ENCODE assay signal across 7 cellular contexts in genomic region chr5:76402880-76403712, GRCh38. TPM values are rescaled to one million over a fixed set of nuclear protein-coding genes. Genes with fewer than 3 reads are reported as not detected.
A peak's percentile ranks its signal among the peaks of the same experiment; 100 is the strongest.
DNase-seq lines count a peak whose midpoint lies in the region; ATAC-seq and TF ChIP-seq lines count a peak whose summit lies in the region.

Gene IQGAP2, plus strand, starts transcription at chr5:76403285. Its CDS starts 261 bp downstream, at chr5:76403546.

- H3K4me1 ChIP-seq in ectodermal cell (ENCODE audit: control insufficient read depth, insufficient read depth, low read length) (no peaks in the 10 kb centered on the region), mesenchymal stem cell (ENCODE audit: control insufficient read depth, insufficient read depth, low read depth, low read length) (peaks cover 17% of the 10 kb centered on the region)

- DNase-seq in NCI-H1930 (lab: John Stamatoyannopoulos, UW) (peak; percentile 35 to 68), mesenchymal stem cell (peak; percentile 76)
- DNase-seq in activated CD4-positive, alpha-beta T cell treated with anti-CD3 and anti-CD28 coated beads, Interleukin-2, amount 50 U/mL, for 1 hour: peak; percentile 75
- DNase-seq in stimulated activated CD8-positive, alpha-beta memory T cell treated with anti-CD3 and anti-CD28 coated beads, Interleukin-15, amount 100 ng/mL, for 24 hours (ENCODE audit: low read depth): peak; percentile 58

- H3K9ac ChIP-seq in mesenchymal stem cell (ENCODE audit: low read length): peak within 1 kb of the TSS; percentile 48

- peak within 1 kb of the TSS; percentile 41 for H4K8ac ChIP-seq in mesenchymal stem cell (ENCODE audit: low read length)

- H3K23ac ChIP-seq in mesenchymal stem cell (ENCODE audit: low read length in 2 of 2): peak within 1 kb of the TSS in 1 of 2 experiments; percentile 94

- H3K4me3 ChIP-seq in ectodermal cell (ENCODE audit: insufficient read depth, low read depth, low read length) (peak within 1 kb of the TSS; percentile 81), mesenchymal stem cell (ENCODE audit: insufficient read depth in 1 of 2, low read depth in 1 of 2, low read length in 2 of 2) (peak within 1 kb of the TSS; percentile 67 to 77)

- peak within 1 kb of the TSS in 1 of 2 experiments; percentile 86 for H3K18ac ChIP-seq in mesenchymal stem cell (ENCODE audit: low read depth in 1 of 2, low read length in 2 of 2)

- H3K27ac ChIP-seq in ectodermal cell (ENCODE audit: insufficient read depth, low read depth, low read length, poor library complexity, severe bottlenecking): peak within 1 kb of the TSS; percentile 51
- no peak within 1 kb of the TSS for H3K27ac ChIP-seq in mesenchymal stem cell (ENCODE audit: low read length, poor library complexity, severe bottlenecking)

- no peaks in the 10 kb centered on the region for H3K36me3 ChIP-seq in ectodermal cell (ENCODE audit: control insufficient read depth, insufficient read depth, low read length)
- no peaks in the 10 kb centered on the region for H3K36me3 ChIP-seq in mesenchymal stem cell (ENCODE audit: control insufficient read depth in 1 of 2, insufficient read depth in 2 of 2, low read depth in 1 of 2, low read length in 2 of 2)

- peak within 1 kb of the TSS; percentile 50 for H4K91ac ChIP-seq in mesenchymal stem cell (ENCODE audit: low read length)

- peak within 1 kb of the TSS in 1 of 2 experiments; percentile 92 for H2BK12ac ChIP-seq in mesenchymal stem cell (ENCODE audit: low read length in 2 of 2)

- H3K9me3 ChIP-seq in ectodermal cell (ENCODE audit: control insufficient read depth, low read length) (no peaks in the 10 kb centered on the region), mesenchymal stem cell (ENCODE audit: control insufficient read depth, low read length) (no peaks in the 10 kb centered on the region)

- H3K4me2 ChIP-seq in mesenchymal stem cell (ENCODE audit: low read length, poor library complexity, severe bottlenecking): peak within 1 kb of the TSS; percentile 98

- 0 to 1% methylated on average over 89 of the region's 89 CpGs for WGBS in ectodermal cell, 2 experiments
- 0% methylated on average over 54 of the region's 89 CpGs for WGBS in mesenchymal stem cell

- peak within 1 kb of the TSS; percentile 51 for H2AFZ ChIP-seq in mesenchymal stem cell (ENCODE audit: low read depth, low read length)

- no peak within 1 kb of the TSS for H3K4ac ChIP-seq in mesenchymal stem cell (ENCODE audit: low read depth in 1 of 2, low read length in 2 of 2)

- no peaks in the 10 kb centered on the region for H3K79me1 ChIP-seq in mesenchymal stem cell (replicated peaks; ENCODE audit: low read length, poor library complexity, severe bottlenecking)

- H2BK120ac ChIP-seq in mesenchymal stem cell (ENCODE audit: low read depth, low read length): peak within 1 kb of the TSS; percentile 69

- H2AK5ac ChIP-seq in mesenchymal stem cell (ENCODE audit: low read length, severe bottlenecking): no peak within 1 kb of the TSS

- H2BK15ac ChIP-seq in mesenchymal stem cell (ENCODE audit: low read depth, poor library complexity, severe bottlenecking): peak within 1 kb of the TSS; percentile 48

- H2BK5ac ChIP-seq in mesenchymal stem cell (ENCODE audit: low read depth, low read length, poor library complexity, severe bottlenecking): no peak within 1 kb of the TSS

- ATAC-seq in GM18505 (IDR thresholded peaks at IDR 0.05; ENCODE audit: unreplicated experiment) (peak; percentile 66), HG02678 (IDR thresholded peaks at IDR 0.05; ENCODE audit: unreplicated experiment) (peak; percentile 63)

- H3K14ac ChIP-seq in mesenchymal stem cell (ENCODE audit: low read length in 2 of 2): peak within 1 kb of the TSS in 1 of 2 experiments; percentile 48

- H3K27me3 ChIP-seq in ectodermal cell (ENCODE audit: control insufficient read depth, insufficient read depth, low read length, poor library complexity, severe bottlenecking) (peaks cover 6% of the 10 kb centered on the region), mesenchymal stem cell (ENCODE audit: control insufficient read depth in 1 of 2, insufficient read depth in 1 of 2, low read length in 2 of 2) (peaks cover 56 to 74% of the 10 kb centered on the region in 2 experiments)

- peak; percentile 38 for TF ChIP-seq POLR2A in GM18505 (IDR thresholded peaks at IDR 0.05; ENCODE audit: borderline replicate concordance, extremely low read depth, insufficient read depth, insufficient read length)

RNA-seq across cellular contexts. Expression of gene IQGAP2, which starts in this region (rescaled TPM):
- polyA plus RNA-seq in ectodermal cell (2013, experiment 1 of 4): 28.2 TPM
- 31.5 TPM for polyA plus RNA-seq in ectodermal cell (2013, experiment 2 of 4)
- 31.9 TPM for polyA plus RNA-seq in ectodermal cell (2013, experiment 3 of 4)
- polyA plus RNA-seq in ectodermal cell (2013, experiment 4 of 4): 31.8 TPM
- polyA plus RNA-seq in mesenchymal stem cell (2013, experiment 1 of 2): 2.2 TPM
- 2.3 TPM for polyA plus RNA-seq in mesenchymal stem cell (2013, experiment 2 of 2)
